9 cellular contexts compared by ENCODE assay signal in the genomic region with DNA sequence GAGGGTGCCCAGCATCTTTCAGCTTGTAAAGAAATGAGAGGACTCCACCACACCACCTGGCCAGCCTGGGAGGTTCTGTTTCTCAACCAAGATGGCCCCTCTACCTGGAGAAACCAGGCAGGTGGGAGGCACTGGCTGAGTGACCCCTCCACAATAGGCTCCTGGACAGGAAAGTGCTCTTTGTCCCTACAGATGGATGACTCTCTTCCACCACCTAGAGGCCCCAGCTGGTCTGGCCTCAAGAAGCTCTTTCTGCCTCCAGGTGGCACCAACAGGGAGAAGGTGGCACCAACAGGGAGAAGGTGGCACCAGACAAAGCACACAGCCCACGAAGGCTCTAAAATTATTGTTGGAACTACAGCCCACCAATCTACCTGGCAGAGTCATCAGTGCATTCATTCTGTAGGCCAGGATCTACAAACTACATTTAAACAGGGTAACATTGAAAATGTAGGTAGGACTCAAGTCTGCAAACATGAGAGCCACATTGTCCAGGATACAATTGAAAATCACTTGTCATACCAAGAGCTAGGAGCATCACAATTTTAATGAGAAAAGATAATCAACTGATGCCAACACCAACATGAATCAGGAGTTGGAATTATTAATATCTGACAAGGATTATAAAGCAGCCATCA. TPM values are rescaled to one million over a fixed set of nuclear protein-coding genes. Genes with fewer than 3 reads are reported as not detected.
DNase-seq lines count a peak whose midpoint lies in the region; ATAC-seq and TF ChIP-seq lines count a peak whose summit lies in the region.
"Had no signal": no experiment of that assay in that cellular context is flagged by ENCODE, and none has a peak within 500 bp of the region (broad histone marks: within the 10 kb centered on the region; RNA-seq: fewer than 3 reads in every experiment).

No MANE protein-coding gene starts in this region.

- POLR2A ChIA-PET in T-cell (lab: Charles Lee): no interaction called here

- no peak overlapping the region for H3K4me3 ChIP-seq in DOHH2 (ENCODE audit: low read length)
- no peak overlapping the region for H3K4me3 ChIP-seq in KMS-11 (IDR thresholded peaks at IDR 0.05; ENCODE audit: insufficient read depth, low read depth, low read length)

- H3K79me2 ChIP-seq in DOHH2 (ENCODE audit: control insufficient read depth, low read length) (no peaks in the 10 kb centered on the region), KMS-11 (ENCODE audit: insufficient read depth, low read depth) (no peaks in the 10 kb centered on the region)

- H4K20me1 ChIP-seq in DOHH2 (ENCODE audit: control insufficient read depth, insufficient read depth, low read depth, low read length) (no peaks in the 10 kb centered on the region), KMS-11 (ENCODE audit: insufficient read depth) (no peaks in the 10 kb centered on the region)

- H3K27me3 ChIP-seq in DOHH2 (ENCODE audit: control insufficient read depth, low read length): peaks cover 13% of the 10 kb centered on the region; the same call in 1 of the 2 replicates
- peaks cover 44% of the 10 kb centered on the region for H3K27me3 ChIP-seq in KMS-11 (ENCODE audit: insufficient read depth, low read depth)
- H3K27me3 ChIP-seq: neutrophil had no signal

- DNase-seq in T-cell: peak in 21 of 34 experiments; percentile 14 to 54 (median 41)
- DNase-seq in dermis microvascular lymphatic vessel endothelial cell (ENCODE audit: low read depth in 2 of 2): peak; percentile 55 to 75
- no peak for DNase-seq in osteocyte (ENCODE audit: extremely low spot score, unreplicated experiment)
- DNase-seq in mesenteric fat pad (ENCODE audit: low spot score): no peak

- CTCF ChIA-PET in T-cell (lab: Charles Lee): interaction anchor here (0.6 to 1.9 kb wide), 3 partner anchors 14 to 23 kb away, joined by 7 to 15 read pairs (median 10); a partner anchor contains a TSS

- H3K9me3 ChIP-seq in DOHH2 (ENCODE audit: control insufficient read depth, insufficient read depth, low read length): no peaks in the 10 kb centered on the region
- H3K9me3 ChIP-seq: neutrophil had no signal

- H3K4me3 Mint-ChIP-seq in T-cell (no peak overlapping the region), osteocyte (ENCODE audit: unreplicated experiment) (no peak overlapping the region)

- no peak overlapping the region for H2AFZ ChIP-seq in KMS-11 (ENCODE audit: low read depth)

- H3K36me3 Mint-ChIP-seq in T-cell (peaks cover 8% of the 10 kb centered on the region), osteocyte (ENCODE audit: unreplicated experiment) (peaks cover 2% of the 10 kb centered on the region)

- no peaks in the 10 kb centered on the region for H3K9me2 ChIP-seq in DOHH2 (replicated peaks; ENCODE audit: control insufficient read depth, low read length)

- peak; percentile 92 for TF ChIP-seq CTCF in DOHH2 (IDR thresholded peaks at IDR 0.05; ENCODE audit: low read depth, low read length, poor library complexity, severe bottlenecking)
- peak; percentile 52 for TF ChIP-seq CTCF in KMS-11 (conservative IDR thresholded peaks at IDR 0.05; ENCODE audit: low read depth, low read length)
- peak; percentile 63 for TF ChIP-seq CTCF in osteocyte (IDR thresholded peaks at IDR 0.05)

- no peaks in the 10 kb centered on the region for H3F3A ChIP-seq in DOHH2 (ENCODE audit: control insufficient read depth, insufficient read depth)

- H3K27me3 Mint-ChIP-seq in T-cell (no peaks in the 10 kb centered on the region), osteocyte (ENCODE audit: unreplicated experiment) (peaks cover 16% of the 10 kb centered on the region)

- no peak overlapping the region for H3K27ac ChIP-seq in DOHH2 (ENCODE audit: low read depth, low read length)
- H3K27ac ChIP-seq in KMS-11: no peak overlapping the region
- H3K27ac ChIP-seq: neutrophil had no signal

- peak overlapping the region in 1 of 2 donors; percentile 36 for H3K27ac Mint-ChIP-seq in T-cell
- H3K27ac Mint-ChIP-seq in osteocyte (ENCODE audit: unreplicated experiment): no peak overlapping the region

- H3K4me2 ChIP-seq in DOHH2 (ENCODE audit: low read length): no peak overlapping the region
- H3K4me2 ChIP-seq in KMS-11: no peak overlapping the region

- H3K36me3 ChIP-seq in DOHH2 (ENCODE audit: control insufficient read depth, low read length) (no peaks in the 10 kb centered on the region), KMS-11 (ENCODE audit: insufficient read depth) (no peaks in the 10 kb centered on the region)
- H3K36me3 ChIP-seq: neutrophil had no signal

- no peak overlapping the region for H3K9ac ChIP-seq in KMS-11

- H3K4me1 ChIP-seq in DOHH2 (ENCODE audit: control insufficient read depth, low read length): peaks cover 23% of the 10 kb centered on the region
- H3K4me1 ChIP-seq in KMS-11 (ENCODE audit: low read depth, poor library complexity, severe bottlenecking): no peaks in the 10 kb centered on the region

- peaks cover 7 to 28% (median 22%) of the 10 kb centered on the region in 3 donors for H3K4me1 Mint-ChIP-seq in T-cell
- no peaks in the 10 kb centered on the region for H3K4me1 Mint-ChIP-seq in osteocyte (ENCODE audit: unreplicated experiment)

- H3K9me3 Mint-ChIP-seq in T-cell (peaks cover 4 to 13% (median 8%) of the 10 kb centered on the region in 3 donors), osteocyte (ENCODE audit: unreplicated experiment) (peaks cover 10% of the 10 kb centered on the region)

- peak; percentile 43 to 78 (median 65) for ATAC-seq in T-cell (replicated peaks in 1 of 4)
- ATAC-seq in HG03108 (IDR thresholded peaks at IDR 0.05; ENCODE audit: unreplicated experiment): no peak

RNA-seq across cellular contexts. Expression of a gene that starts 14.4 kb away (rescaled TPM):
- total RNA-seq in T-cell (1 to 10 TPM; 1.2 to 2.4 (median 1.7) TPM), dermis microvascular lymphatic vessel endothelial cell (under 0.01 TPM in 1 of 2 replicates, not detected in the other), osteocyte (not detected in 2 replicates), mesenteric fat pad (not detected)

RNA-seq across cellular contexts. Expression of a gene that starts 15.1 kb away (rescaled TPM):
- total RNA-seq in T-cell (1 to 10 TPM in 2 of 5 donors, not detected in 3; 1.2 to 1.3 TPM), dermis microvascular lymphatic vessel endothelial cell (not detected in 2 replicates), osteocyte (not detected in 2 replicates), mesenteric fat pad (not detected)
- total RNA-seq: T-helper 1 cell treated with Interleukin-12 subunit alpha and Interleukin-12 subunit beta and Interleukin-4 antibody, amounts not matched to agents 30 ng/mL and 1 ng/mL, for 36 hours had no signal

RNA-seq across cellular contexts. Expression of a gene that starts 22.2 kb away (rescaled TPM):
- 10 to 100 TPM; 59.1 to 98.8 (median 80.5) TPM for total RNA-seq in T-cell
- total RNA-seq in dermis microvascular lymphatic vessel endothelial cell: not detected in 2 replicates
- total RNA-seq in osteocyte: not detected in 2 replicates
- 0.32 TPM for total RNA-seq in mesenteric fat pad

RNA-seq across cellular contexts. Expression of a gene that starts 30.7 kb away (rescaled TPM):
- total RNA-seq in T-cell (under 1 TPM in 1 of 5 donors, not detected in 4; 0.38 TPM), dermis microvascular lymphatic vessel endothelial cell (not detected in 2 replicates), osteocyte (not detected in 2 replicates), mesenteric fat pad (not detected)
- total RNA-seq: T-helper 1 cell treated with Interleukin-12 subunit alpha and Interleukin-12 subunit beta and Interleukin-4 antibody, amounts not matched to agents 30 ng/mL and 1 ng/mL, for 36 hours had no signal

Comparison
In these comparisons a context has a peak if more than half of its experiments do, and no peak if none do; other contexts are left out.
1. DNase-seq: peak in T-cell (21 of 34) and dermis microvascular lymphatic vessel endothelial cell (2 of 2); none in osteocyte (single experiment) and mesenteric fat pad (single experiment).
2. RNA of a gene that starts 22.2 kb away (total RNA-seq): 59.1 to 98.8 TPM in T-cell; 0.32 TPM in mesenteric fat pad (single experiment), not detected in dermis microvascular lymphatic vessel endothelial cell and not detected in osteocyte; every median in the first group is over 10 times any median in the second.
3. Peak in every context shown above with its lines, with median percentiles within 50 percentile points of each other: CTCF ChIP-seq.